ENCODE assay signal across 18 cellular contexts in the genomic region with DNA sequence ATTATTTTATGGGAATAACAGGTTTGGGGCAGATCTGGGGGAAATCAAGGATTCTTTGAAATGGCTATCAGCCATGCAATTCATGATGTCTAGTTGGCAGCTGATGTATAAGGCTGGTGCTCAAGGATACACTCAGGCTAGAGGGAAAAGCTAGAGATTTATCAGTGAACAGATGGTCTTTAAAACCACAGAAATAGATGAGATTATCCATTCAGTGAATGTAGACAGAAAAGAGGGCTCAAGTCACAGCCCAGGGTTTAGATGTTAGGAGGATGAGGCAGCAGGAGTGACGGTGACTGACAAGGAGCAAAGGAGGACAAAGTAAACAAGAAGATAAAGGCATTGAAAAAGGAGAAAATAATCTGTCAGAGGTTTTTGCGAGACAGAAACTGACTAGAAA.
DNase-seq lines count a peak whose midpoint lies in the region; ATAC-seq and TF ChIP-seq lines count a peak whose summit lies in the region.
"Had no signal": no experiment of that assay in that cellular context is flagged by ENCODE, and none has a peak within 500 bp of the region (broad histone marks: within the 10 kb centered on the region; RNA-seq: fewer than 3 reads in every experiment).

No MANE protein-coding gene starts in this region.

- peaks cover 10% of the 10 kb centered on the region for H3K4me1 Mint-ChIP-seq in neural progenitor cell
- H3K4me1 Mint-ChIP-seq: CD14-positive monocyte, T-helper 17 cell had no signal

- no peaks in the 10 kb centered on the region for H3K27me3 ChIP-seq in neural progenitor cell

- TF ChIP-seq CTCF in neural progenitor cell (IDR thresholded peaks at IDR 0.05) (no peak), GM13976 (IDR thresholded peaks at IDR 0.05; ENCODE audit: borderline replicate concordance, control extremely low read depth, extremely low read depth, insufficient read depth, missing control alignments) (no peak)

- in situ Hi-C loops in GM13976 (cut with MboI; ENCODE audit: low sequenced_read_pairs, unreplicated experiment): no loop called here

- no peak overlapping the region for H3K9ac ChIP-seq in neural progenitor cell

- H3K79me2 ChIP-seq in neural progenitor cell (ENCODE audit: low read depth): no peaks in the 10 kb centered on the region

- H3K4me3 ChIP-seq in neural progenitor cell: no peak overlapping the region

- H3K27ac Mint-ChIP-seq in neural progenitor cell: no peak overlapping the region
- H3K27ac Mint-ChIP-seq: CD14-positive monocyte, T-helper 17 cell had no signal

- DNase-seq in HT1080 (ENCODE audit: low read depth): peak; percentile 13
- peak; percentile 96 for DNase-seq in NCI-H82 (lab: John Stamatoyannopoulos, UW)
- DNase-seq in cerebellar cortex (ENCODE audit: low spot score): peak; percentile 51
- peak; percentile 18 for DNase-seq in neural progenitor cell (ENCODE audit: low spot score)
- no peak for DNase-seq in GM13976 (ENCODE audit: low spot score)
- DNase-seq in stimulated activated naive CD8-positive, alpha-beta T cell treated with anti-CD3 and anti-CD28 coated beads, Interleukin-15, Interleukin-2, amounts not matched to agents 100 U/mL and 50 U/mL, for 24 hours: no peak
- DNase-seq: ACHN; AML-193; Kasumi-1; NCI-H1417; NCI-H2029; NCI-H510A treated with DMSO at 0.1 percent for 48 hours; NK-92 treated with Interleukin-12 subunit alpha and Interleukin-12 subunit beta, amount 100 ng/mL, for 24 hours; SIG-M5; T-helper 17 cell had no signal

- ATAC-seq in GM21619 (IDR thresholded peaks at IDR 0.05; ENCODE audit: unreplicated experiment): no peak
- no peak for ATAC-seq in stimulated activated naive CD8-positive, alpha-beta T cell treated with anti-CD3 and anti-CD28 coated beads, Interleukin-15, Interleukin-2, amounts not matched to agents 100 U/mL and 50 U/mL, for 24 hours
- ATAC-seq: T-helper 17 cell had no signal

- peaks cover 3% of the 10 kb centered on the region for H3K27me3 Mint-ChIP-seq in neural progenitor cell (ENCODE audit: insufficient read depth, low read depth)
- H3K27me3 Mint-ChIP-seq: IgD-negative memory B cell, T-helper 17 cell had no signal

- peaks cover 14% of the 10 kb centered on the region for H3K4me1 ChIP-seq in neural progenitor cell

- H3K36me3 Mint-ChIP-seq in neural progenitor cell: peaks cover 27% of the 10 kb centered on the region

- H3K4me2 ChIP-seq in neural progenitor cell: peak overlapping the region; percentile 18

- H3K4me3 Mint-ChIP-seq in neural progenitor cell: no peak overlapping the region
- H3K4me3 Mint-ChIP-seq: CD14-positive monocyte, IgD-negative memory B cell, T-helper 17 cell had no signal

- H3K9me3 Mint-ChIP-seq in neural progenitor cell: peaks cover 27% of the 10 kb centered on the region

- H3K27ac ChIP-seq in neural progenitor cell: no peak overlapping the region

- no peaks in the 10 kb centered on the region for H3K36me3 ChIP-seq in neural progenitor cell

- H4K20me1 ChIP-seq in neural progenitor cell (ENCODE audit: low read depth): no peaks in the 10 kb centered on the region

- no peaks in the 10 kb centered on the region for H3F3A ChIP-seq in neural progenitor cell (ENCODE audit: low read depth)

- H3K9me3 ChIP-seq in neural progenitor cell (ENCODE audit: low read depth): no peaks in the 10 kb centered on the region

- no peak overlapping the region for H2AFZ ChIP-seq in neural progenitor cell (replicated peaks)

Comparison
In these comparisons a context has a peak if more than half of its experiments do, and no peak if none do; other contexts are left out.
1. DNase-seq: peak in HT1080 (single experiment), NCI-H82 (single experiment), cerebellar cortex (single experiment) and neural progenitor cell (single experiment); none in GM13976 (single experiment) and stimulated activated naive CD8-positive, alpha-beta T cell treated with anti-CD3 and anti-CD28 coated beads, Interleukin-15, Interleukin-2, amounts not matched to agents 100 U/mL and 50 U/mL, for 24 hours (single experiment).